ENCODE assay signal across 20 cellular contexts in genomic region chrX:150869450-150869849, GRCh38. TPM values are rescaled to one million over a fixed set of nuclear protein-coding genes. Genes with fewer than 3 reads are reported as not detected.
DNase-seq lines count a peak whose midpoint lies in the region; ATAC-seq and TF ChIP-seq lines count a peak whose summit lies in the region.
"Had no signal": no experiment of that assay in that cellular context is flagged by ENCODE, and none has a peak within 500 bp of the region (broad histone marks: within the 10 kb centered on the region; RNA-seq: fewer than 3 reads in every experiment).

No MANE protein-coding gene starts in this region.

- DNase-seq in DMS53 (lab: John Stamatoyannopoulos, UW) (peak; percentile 19), DMS53 treated with DMSO at 0.1 percent for 48 hours (lab: John Stamatoyannopoulos, UW; ENCODE audit: unreplicated experiment) (no peak), esophagus muscularis mucosa (ENCODE audit: extremely low spot score) (no peak), gastrocnemius medialis (peak; percentile 55 to 75), epidermal melanocyte (ENCODE audit: insufficient read length, low spot score) (no peak), occipital lobe (lab: John Stamatoyannopoulos, UW) (no peak)
- no peak for DNase-seq in activated T-cell treated with anti-CD3 and anti-CD28 coated beads, Interleukin-2, amount 50 U/mL, for 24 hours
- DNase-seq: 8988T; activated CD4-positive, CD25-positive, alpha-beta regulatory T cell; CD4-positive, alpha-beta memory T cell; HCEC 1CT; NCI-H1694 treated with DMSO at 0.1 percent for 48 hours; NCI-H526; retina; stimulated activated CD4-positive, alpha-beta T cell treated with anti-CD3 and anti-CD28 coated beads, Interleukin-4, amount 100 ng/mL, for 1 hour; T-helper 1 cell; uterus had no signal

- ATAC-seq in HG02885 (IDR thresholded peaks at IDR 0.05; ENCODE audit: poor library complexity, unreplicated experiment) (peak; percentile 65), gastrocnemius medialis (peak; percentile 31 to 34)

- 59% methylated on average over 3 of the region's 3 CpGs for WGBS in esophagus muscularis mucosa

- TF ChIP-seq CTCF in esophagus muscularis mucosa (IDR thresholded peaks at IDR 0.05) (no peak), gastrocnemius medialis (IDR thresholded peaks at IDR 0.05 in 4 of 5, conservative IDR thresholded peaks at IDR 0.05 in 1 of 5) (no peak)

- no peak for TF ChIP-seq EP300 in esophagus muscularis mucosa (IDR thresholded peaks at IDR 0.05)

- in situ Hi-C loops in gastrocnemius medialis (cut with MboI; ENCODE audit: low sequenced_read_pairs in 4 of 4), result no loop called here

- H3K4me3 ChIP-seq in esophagus muscularis mucosa, result no peak overlapping the region
- peak overlapping the region in 1 of 4 donors; percentile 47 for H3K4me3 ChIP-seq in gastrocnemius medialis
- H3K4me3 ChIP-seq: uterus had no signal

- TF ChIP-seq POLR2A in esophagus muscularis mucosa (IDR thresholded peaks at IDR 0.05; ENCODE audit: low read depth) (no peak), gastrocnemius medialis (IDR thresholded peaks at IDR 0.05) (peak in 1 of 2 donors; percentile 31)

- H3K36me3 ChIP-seq in esophagus muscularis mucosa (peaks cover 0 to 5% (median 0%) of the 10 kb centered on the region in 4 donors), gastrocnemius medialis (no peaks in the 10 kb centered on the region)
- H3K36me3 ChIP-seq: uterus had no signal

- peaks cover 2% of the 10 kb centered on the region for H3K36me3 Mint-ChIP-seq in activated T-cell treated with anti-CD3 and anti-CD28 coated beads, Interleukin-2, amount 50 U/mL, for 24 hours (ENCODE audit: low read depth)

- peaks cover 11% of the 10 kb centered on the region for H3K27me3 Mint-ChIP-seq in activated T-cell treated with anti-CD3 and anti-CD28 coated beads, Interleukin-2, amount 50 U/mL, for 24 hours
- H3K27me3 Mint-ChIP-seq: activated naive CD8-positive, alpha-beta T cell; CD4-positive, alpha-beta memory T cell; central memory CD8-positive, alpha-beta T cell had no signal

- H3K27ac Mint-ChIP-seq in activated T-cell treated with anti-CD3 and anti-CD28 coated beads, Interleukin-2, amount 50 U/mL, for 24 hours, result no peak overlapping the region
- H3K27ac Mint-ChIP-seq: activated naive CD8-positive, alpha-beta T cell had no signal

- no peaks in the 10 kb centered on the region for H3K9me3 Mint-ChIP-seq in activated T-cell treated with anti-CD3 and anti-CD28 coated beads, Interleukin-2, amount 50 U/mL, for 24 hours
- H3K9me3 Mint-ChIP-seq: CD4-positive, alpha-beta memory T cell; central memory CD8-positive, alpha-beta T cell had no signal

- H3K4me3 Mint-ChIP-seq in activated T-cell treated with anti-CD3 and anti-CD28 coated beads, Interleukin-2, amount 50 U/mL, for 24 hours, result no peak overlapping the region
- H3K4me3 Mint-ChIP-seq: activated naive CD8-positive, alpha-beta T cell; CD4-positive, alpha-beta memory T cell; central memory CD8-positive, alpha-beta T cell had no signal

- H3K27ac ChIP-seq in esophagus muscularis mucosa (replicated peaks in 1 of 4) (peak overlapping the region in 3 of 4 donors; percentile 7 to 51 (median 28)), gastrocnemius medialis (peak overlapping the region; percentile 92 to 95 (median 94))

- H3K4me1 ChIP-seq in esophagus muscularis mucosa (peaks cover 24 to 59% (median 50%) of the 10 kb centered on the region in 4 donors), gastrocnemius medialis (peaks cover 19 to 39% of the 10 kb centered on the region in 2 donors)
- H3K4me1 ChIP-seq: uterus had no signal

- no peaks in the 10 kb centered on the region for H3K27me3 ChIP-seq in esophagus muscularis mucosa
- H3K27me3 ChIP-seq in gastrocnemius medialis, result no peaks in the 10 kb centered on the region
- H3K27me3 ChIP-seq: uterus had no signal

- H3K4me1 Mint-ChIP-seq in activated T-cell treated with anti-CD3 and anti-CD28 coated beads, Interleukin-2, amount 50 U/mL, for 24 hours (ENCODE audit: low read depth), result peaks cover 41% of the 10 kb centered on the region

- H3K9me3 ChIP-seq in esophagus muscularis mucosa, result no peaks in the 10 kb centered on the region
- H3K9me3 ChIP-seq in gastrocnemius medialis, result no peaks in the 10 kb centered on the region
- H3K9me3 ChIP-seq: uterus had no signal

- intact Hi-C loops in esophagus muscularis mucosa (cut with DNase I) (no loop called here), gastrocnemius medialis (cut with DNase I; ENCODE audit: low total_unique reads) (no loop called here)

RNA-seq across cellular contexts. Expression of gene CD99L2, which starts 29.0 kb away (rescaled TPM):
- total RNA-seq in esophagus muscularis mucosa, result 10 to 100 TPM; 61.0 to 91.5 (median 70.1) TPM
- total RNA-seq in gastrocnemius medialis, result 100 to 1,000 TPM; 202 to 289 (median 251) TPM
- 27.0 TPM for total RNA-seq in occipital lobe

Comparison
In these comparisons a context has a peak if more than half of its experiments do, and no peak if none do; other contexts are left out.
1. DNase-seq: peak in DMS53 (single experiment) and gastrocnemius medialis (2 of 2); none in DMS53 treated with DMSO at 0.1 percent for 48 hours (single experiment), esophagus muscularis mucosa (single experiment), epidermal melanocyte (single experiment), activated T-cell treated with anti-CD3 and anti-CD28 coated beads, Interleukin-2, amount 50 U/mL, for 24 hours (single experiment) and occipital lobe (single experiment).